15 cellular contexts compared by ENCODE assay signal in the genomic region with DNA sequence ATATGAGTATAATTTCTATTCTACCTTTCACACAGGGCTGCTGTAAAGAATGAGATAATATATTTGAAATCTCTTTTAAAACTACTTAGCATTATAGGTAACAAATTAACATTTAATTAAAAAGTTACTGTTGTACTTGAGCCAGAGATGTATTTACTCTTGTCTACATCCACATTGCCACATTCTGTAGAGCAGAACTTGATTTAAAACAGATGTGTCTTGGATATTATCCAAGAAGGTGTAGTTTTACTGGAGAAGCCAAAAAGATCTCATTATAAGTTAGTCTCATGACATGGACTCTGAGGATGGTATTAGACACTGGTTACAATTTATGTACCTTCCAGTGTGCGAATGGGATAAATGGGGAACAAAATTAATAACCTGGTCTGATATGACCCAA.
A peak's percentile ranks its signal among the peaks of the same experiment; 100 is the strongest.
DNase-seq lines count a peak whose midpoint lies in the region; FAIRE-seq and TF ChIP-seq lines count a peak whose summit lies in the region.
"Had no signal": no experiment of that assay in that cellular context is flagged by ENCODE, and none has a peak within 500 bp of the region (broad histone marks: within the 10 kb centered on the region; RNA-seq: fewer than 3 reads in every experiment).

No MANE protein-coding gene starts in this region.

- H3K4me1 ChIP-seq in A673 (ENCODE audit: insufficient read depth, low read length, poor library complexity, severe bottlenecking) (no peaks in the 10 kb centered on the region), astrocyte (ENCODE audit: insufficient read depth, low read length) (no peaks in the 10 kb centered on the region)

- BruUV-seq in A673 (replicated peaks; lab: Mats Ljungman, UMichigan): no TSS peak

- no peaks in the 10 kb centered on the region for H3K79me2 ChIP-seq in astrocyte (ENCODE audit: insufficient read depth, low read length)

- H4K20me1 ChIP-seq in astrocyte (ENCODE audit: insufficient read depth, low read length): no peaks in the 10 kb centered on the region

- H3K4me1 Mint-ChIP-seq in astrocyte (ENCODE audit: low read depth, unreplicated experiment): no peaks in the 10 kb centered on the region
- H3K4me1 Mint-ChIP-seq: B cell; CD4-positive, alpha-beta memory T cell had no signal

- TF ChIP-seq CTCF in A673 (conservative IDR thresholded peaks at IDR 0.05; ENCODE audit: low read depth, low read length) (no peak), astrocyte (IDR thresholded peaks at IDR 0.05; ENCODE audit: insufficient read depth, low read depth, low read length) (no peak), fibroblast of the aortic adventitia (IDR thresholded peaks at IDR 0.05; ENCODE audit: insufficient read depth, low read length) (no peak)

- H3K4me2 ChIP-seq in astrocyte (ENCODE audit: low read length): no peak overlapping the region

- CTCF ChIA-PET in A673 (lab: Charles Lee): no interaction called here

- H2AFZ ChIP-seq in astrocyte (ENCODE audit: low read depth, low read length): no peak overlapping the region
- H2AFZ ChIP-seq: GM23248 had no signal

- peaks cover 2% of the 10 kb centered on the region for H3K9me3 Mint-ChIP-seq in astrocyte (ENCODE audit: unreplicated experiment)

- DNase-seq in A673 (ENCODE audit: low spot score) (peak; percentile 48), RPMI7951 (ENCODE audit: low read depth) (peak; percentile 46), astrocyte (ENCODE audit: low read depth) (peak; percentile 54), fibroblast of the aortic adventitia (ENCODE audit: low read depth) (peak; percentile 1), HT-29 (ENCODE audit: low spot score) (no peak), DMS153 (lab: John Stamatoyannopoulos, UW) (no peak)
- no peak for DNase-seq in activated naive CD4-positive, alpha-beta T cell treated with Interleukin-2 at 50 U/mL for 16 hours
- DNase-seq: C1 segment of cervical spinal cord; CD4-positive, alpha-beta memory T cell; COR-L47; GM23248; IMR-90 had no signal

- H3K9me3 ChIP-seq in A673 (ENCODE audit: low read depth, low read length, poor library complexity, severe bottlenecking): no peaks in the 10 kb centered on the region
- no peaks in the 10 kb centered on the region for H3K9me3 ChIP-seq in astrocyte (ENCODE audit: insufficient read depth, low read depth, low read length)

- H3K27ac Mint-ChIP-seq in astrocyte (ENCODE audit: unreplicated experiment): no peak overlapping the region
- H3K27ac Mint-ChIP-seq: B cell; CD4-positive, alpha-beta memory T cell had no signal

- H3K4me3 ChIP-seq in A673 (ENCODE audit: low read depth, low read length, poor library complexity, severe bottlenecking) (no peak overlapping the region), astrocyte (ENCODE audit: insufficient read depth, low read depth, low read length) (no peak overlapping the region), fibroblast of the aortic adventitia (ENCODE audit: low read depth, low read length) (no peak overlapping the region)
- H3K4me3 ChIP-seq: GM23248 had no signal

- no peaks in the 10 kb centered on the region for H3K27me3 Mint-ChIP-seq in astrocyte (ENCODE audit: low read depth, unreplicated experiment)
- H3K27me3 Mint-ChIP-seq: CD4-positive, alpha-beta memory T cell had no signal

- FAIRE-seq in astrocyte (lab: Jason Lieb, UNC): no peak
- FAIRE-seq: D721Med, H54 had no signal

- H3K27me3 ChIP-seq in A673 (replicated peaks; ENCODE audit: insufficient read depth, low read depth, low read length, poor library complexity): no peaks in the 10 kb centered on the region
- no peaks in the 10 kb centered on the region for H3K27me3 ChIP-seq in astrocyte (ENCODE audit: insufficient read depth, low read length)

- no peak overlapping the region for H3K4me3 Mint-ChIP-seq in astrocyte (ENCODE audit: unreplicated experiment)
- H3K4me3 Mint-ChIP-seq: B cell; CD4-positive, alpha-beta memory T cell had no signal

- H3K27ac ChIP-seq in A673 (ENCODE audit: low read depth, low read length, poor library complexity, severe bottlenecking) (no peak overlapping the region), astrocyte (ENCODE audit: low read depth, low read length) (no peak overlapping the region)
- H3K27ac ChIP-seq: GM23248 had no signal

- no peaks in the 10 kb centered on the region for H3K36me3 Mint-ChIP-seq in astrocyte (ENCODE audit: low read depth, unreplicated experiment)
- H3K36me3 Mint-ChIP-seq: CD4-positive, alpha-beta memory T cell had no signal

- intact Hi-C loops in A673 (cut with micrococcal nuclease; ENCODE audit: unreplicated experiment): no loop called here

- POLR2A ChIA-PET in A673 (lab: Charles Lee; ENCODE audit: low non-redundant PET): no interaction called here

- H3K36me3 ChIP-seq in A673 (ENCODE audit: insufficient read depth, low read length, poor library complexity, severe bottlenecking): no peaks in the 10 kb centered on the region
- no peaks in the 10 kb centered on the region for H3K36me3 ChIP-seq in astrocyte (ENCODE audit: insufficient read depth, low read length)

- H3K9ac ChIP-seq in astrocyte (ENCODE audit: low read length): no peak overlapping the region
- H3K9ac ChIP-seq: GM23248 had no signal

Comparison
In these comparisons a context has a peak if more than half of its experiments do, and no peak if none do; other contexts are left out.
1. DNase-seq: peak in A673 (single experiment), RPMI7951 (single experiment), astrocyte (single experiment) and fibroblast of the aortic adventitia (single experiment); none in HT-29 (single experiment), DMS153 (single experiment) and activated naive CD4-positive, alpha-beta T cell treated with Interleukin-2 at 50 U/mL for 16 hours (single experiment).